Comparison of ENCODE assay signal across 17 cellular contexts in genomic region chr4:11158971-11159370, GRCh38.
DNase-seq lines count a peak whose midpoint lies in the region; ATAC-seq and TF ChIP-seq lines count a peak whose summit lies in the region.
"Had no signal": no experiment of that assay in that cellular context is flagged by ENCODE, and none has a peak within 500 bp of the region (broad histone marks: within the 10 kb centered on the region; RNA-seq: fewer than 3 reads in every experiment).

No MANE protein-coding gene starts in this region.

- no peak overlapping the region for H3K27ac ChIP-seq in H9 (ENCODE audit: insufficient read length, low read depth, low read length)
- H3K27ac ChIP-seq: A549, BLaER1 had no signal

- H3K27me3 Mint-ChIP-seq in H9 (ENCODE audit: low read depth): no peaks in the 10 kb centered on the region

- H2AK5ac ChIP-seq in H9 (ENCODE audit: insufficient read length, low read length): no peak overlapping the region

- H3K9me3 ChIP-seq in H9 (ENCODE audit: control insufficient read depth, low read depth, low read length): no peaks in the 10 kb centered on the region
- H3K9me3 ChIP-seq: A549, HAP-1 had no signal

- H3K4me1 ChIP-seq in H9 (ENCODE audit: insufficient read depth, low read length): peaks cover 8% of the 10 kb centered on the region; the same call in 1 of the 2 replicates
- H3K4me1 ChIP-seq: A549, HAP-1 had no signal

- no peak overlapping the region for H3T11ph ChIP-seq in H9 (ENCODE audit: low read length)

- DNase-seq in H9 (no peak), LHCN-M2 (ENCODE audit: low read depth) (peak; percentile 15), NB4 (ENCODE audit: low read depth) (peak; percentile 12), globus pallidus (ENCODE audit: low spot score) (peak; percentile 1), kidney tubule cell (ENCODE audit: low spot score) (no peak)
- no peak for DNase-seq in stimulated activated CD4-positive, alpha-beta T cell treated with anti-CD3 and anti-CD28 coated beads, Interleukin-2, amount 100 ng/mL, for 24 hours
- DNase-seq: AML-193; CD4-positive, alpha-beta memory T cell; DMS153; DMS79; GDM1; KG1 had no signal

- no peak overlapping the region for H4K5ac ChIP-seq in H9 (ENCODE audit: insufficient read length, low read depth, low read length)

- no peaks in the 10 kb centered on the region for H3K79me2 ChIP-seq in H9 (ENCODE audit: insufficient read depth, low read length)

- peak overlapping the region; percentile 45 for H2BK20ac ChIP-seq in H9 (ENCODE audit: low read depth, low read length, poor library complexity, severe bottlenecking)

- H2BK12ac ChIP-seq in H9 (ENCODE audit: insufficient read length, low read depth, low read length): no peak overlapping the region

- no peak for TF ChIP-seq POLR2A in NB4 (IDR thresholded peaks at IDR 0.05; ENCODE audit: extremely low read depth, insufficient read length)

- no peak overlapping the region for H3K18ac ChIP-seq in H9 (ENCODE audit: insufficient read length, low read depth, low read length)

- H4K8ac ChIP-seq in H9 (replicated peaks; ENCODE audit: insufficient read length, low read depth, low read length): no peak overlapping the region

- H3K23me2 ChIP-seq in H9 (ENCODE audit: insufficient read length, low read depth, low read length, poor library complexity, severe bottlenecking): no peaks in the 10 kb centered on the region

- no peak overlapping the region for H2BK120ac ChIP-seq in H9 (ENCODE audit: low read depth, low read length, poor library complexity, severe bottlenecking)

- ATAC-seq in HG03342 (IDR thresholded peaks at IDR 0.05; ENCODE audit: unreplicated experiment): no peak
- ATAC-seq: A549 had no signal

- no peak overlapping the region for H3K27ac Mint-ChIP-seq in H9
- H3K27ac Mint-ChIP-seq: CD14-positive monocyte; CD4-positive, alpha-beta memory T cell had no signal

- TF ChIP-seq CTCF in H9 (conservative IDR thresholded peaks at IDR 0.05) (no peak), NB4 (IDR thresholded peaks at IDR 0.05; ENCODE audit: low read depth, low read length) (no peak)

- peaks cover 0 to 3% (median 0%) of the 10 kb centered on the region in 3 experiments; a peak in 1 of 7 replicates for H3K36me3 Mint-ChIP-seq in H9 (ENCODE audit: insufficient read depth in 1 of 3, low read depth in 3 of 3)
- H3K36me3 Mint-ChIP-seq: CD14-positive monocyte; CD4-positive, alpha-beta memory T cell had no signal

- H2BK15ac ChIP-seq in H9 (ENCODE audit: low read depth, low read length): no peak overlapping the region

- H3K4ac ChIP-seq in H9 (ENCODE audit: low read depth, low read length): no peak overlapping the region

- H4K91ac ChIP-seq in H9 (ENCODE audit: insufficient read length, low read depth, low read length): no peak overlapping the region

- H3K9ac ChIP-seq in H9 (ENCODE audit: extremely low read depth, insufficient read length, low read length): no peak overlapping the region
- H3K9ac ChIP-seq: BLaER1 had no signal

- H3K14ac ChIP-seq in H9 (ENCODE audit: insufficient read depth, low read length): no peak overlapping the region

- WGBS in H9 (ENCODE audit: extremely low coverage, insufficient read length, low lambda C conversion rate): no CpG with 5 or more reads among the region's 1 CpG

- H3K4me1 Mint-ChIP-seq in H9: peaks cover 19 to 20% of the 10 kb centered on the region in 2 experiments
- H3K4me1 Mint-ChIP-seq: CD14-positive monocyte; CD4-positive, alpha-beta memory T cell had no signal

- H2BK5ac ChIP-seq in H9 (ENCODE audit: insufficient read length, low read length): no peak overlapping the region

- H3K4me2 ChIP-seq in H9 (ENCODE audit: insufficient read depth, insufficient read length, low read length): no peak overlapping the region
- H3K4me2 ChIP-seq: A549, BLaER1 had no signal

- no peak overlapping the region for H3K23ac ChIP-seq in H9 (ENCODE audit: insufficient read length, low read depth, low read length)

- no peaks in the 10 kb centered on the region for H4K20me1 ChIP-seq in H9 (ENCODE audit: control insufficient read depth, insufficient read depth, insufficient read length)
- H4K20me1 ChIP-seq: BLaER1 had no signal

- no peak overlapping the region for H3K4me3 ChIP-seq in NB4 (ENCODE audit: low read depth, low read length)
- H3K4me3 ChIP-seq: A549, BLaER1, HAP-1 had no signal

- no peak overlapping the region for H3K4me3 Mint-ChIP-seq in H9
- H3K4me3 Mint-ChIP-seq: CD14-positive monocyte; CD4-positive, alpha-beta memory T cell had no signal

- H2AFZ ChIP-seq in H9 (ENCODE audit: low read length): no peak overlapping the region

- no peaks in the 10 kb centered on the region for H3K27me3 ChIP-seq in H9 (ENCODE audit: insufficient read depth, low read length)
- H3K27me3 ChIP-seq: BLaER1 had no signal

- H3K56ac ChIP-seq in H9 (ENCODE audit: insufficient read length, low read depth, low read length): no peak overlapping the region

- no peaks in the 10 kb centered on the region for H3K79me1 ChIP-seq in H9 (ENCODE audit: insufficient read depth, low read depth, low read length, poor library complexity, severe bottlenecking)

- H3K9me3 Mint-ChIP-seq in H9: no peaks in the 10 kb centered on the region

Comparison
In these comparisons a context has a peak if more than half of its experiments do, and no peak if none do; other contexts are left out.
1. DNase-seq: peak in LHCN-M2 (single experiment), NB4 (single experiment) and globus pallidus (single experiment); none in H9 (single experiment), stimulated activated CD4-positive, alpha-beta T cell treated with anti-CD3 and anti-CD28 coated beads, Interleukin-2, amount 100 ng/mL, for 24 hours (0 of 2) and kidney tubule cell (single experiment).